Comparison of ENCODE assay signal across 1 cellular context in the genomic region with DNA sequence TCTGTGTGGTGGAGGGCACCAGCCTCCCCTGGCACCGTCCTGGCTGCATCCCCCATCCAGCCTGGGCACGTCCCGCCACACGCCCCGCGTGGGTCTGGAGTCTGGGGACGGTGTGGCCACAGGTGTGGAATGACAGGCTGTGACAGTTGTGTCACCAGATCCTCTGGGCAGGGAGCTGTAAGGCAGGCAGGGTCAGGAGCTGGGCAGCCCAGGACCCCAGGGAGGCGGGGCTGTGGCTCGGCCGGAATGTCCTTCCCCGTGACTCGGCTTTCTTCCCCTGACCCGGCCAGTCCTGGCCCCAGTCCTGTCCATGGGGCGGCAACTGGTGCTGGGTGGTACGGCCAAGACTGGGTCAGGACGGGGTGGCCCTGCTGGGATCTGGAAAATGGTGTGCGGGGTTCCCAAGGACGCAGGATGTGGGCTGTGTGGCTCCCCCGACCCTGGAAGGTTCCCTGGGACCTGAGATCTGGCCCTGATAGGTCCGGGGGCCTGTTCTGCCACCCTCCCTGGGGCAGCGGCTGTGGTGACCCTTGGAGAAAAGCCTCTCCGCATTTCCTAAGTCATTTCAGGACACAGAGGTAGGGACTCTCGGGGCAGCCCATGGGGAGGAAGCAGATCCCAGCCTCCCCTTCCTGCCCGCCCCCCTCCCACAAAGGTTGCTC.
TF ChIP-seq lines count a peak whose summit lies in the region.

No MANE protein-coding gene starts in this region.

TF ChIP-seq in H1, 55 proteins besides CTCF, POLR2A, EP300 and RAD21:
- no peak for TF ChIP-seq CEBPB (IDR thresholded peaks at IDR 0.05; ENCODE audit: low read depth, low read length)
